In genomic region chr10:52469970-52470705, GRCh38 we compare ENCODE assay signal across 21 cellular contexts.
"Had no signal": no experiment of that assay in that cellular context is flagged by ENCODE, and none has a peak within 500 bp of the region (broad histone marks: within the 10 kb centered on the region; RNA-seq: fewer than 3 reads in every experiment).

No MANE protein-coding gene starts in this region.

- DNase-seq: activated CD4-positive, alpha-beta memory T cell treated with anti-CD3 and anti-CD28 coated beads for 36 hours; activated CD4-positive, alpha-beta T cell treated with anti-CD3 and anti-CD28 coated beads, Interleukin-2, amount 10 ng/mL, durations not matched to agents 7 days and 5 days; activated CD4-positive, CD25-positive, alpha-beta regulatory T cell; activated CD8-positive, alpha-beta memory T cell treated with anti-CD3 and anti-CD28 coated beads for 24 hours; activated gamma-delta T cell treated with Interleukin-2 at 50 U/mL for 16 hours; activated naive CD4-positive, alpha-beta T cell treated with anti-CD3 and anti-CD28 coated beads, Interleukin-2, amount 10 ng/mL, durations not matched to agents 7 days and 5 days; activated naive CD8-positive, alpha-beta T cell treated with anti-CD3 and anti-CD28 coated beads for 36 hours; activated T-cell treated with anti-CD3 and anti-CD28 coated beads for 4 hours; activated T-cell treated with anti-CD3 and anti-CD28 coated beads, Interleukin-2, amount 50 U/mL, for 72 hours; central memory CD4-positive, alpha-beta T cell; KG1; NCI-H1092; NCI-H1417; NCI-H1930; NCI-H345; NCI-H510A; NCI-H69; NK-92 treated with Interleukin-12 subunit alpha and Interleukin-12 subunit beta, amount 100 ng/mL, for 24 hours; OCI-M1; SHP77 treated with DMSO at 0.1 percent for 48 hours; T-helper 9 cell had no signal

- ATAC-seq: activated T-cell treated with anti-CD3 and anti-CD28 coated beads, Interleukin-2, amount 50 U/mL, for 72 hours had no signal
